Comparison of ENCODE assay signal across 18 cellular contexts in genomic region chr13:49450105-49450819, GRCh38. TPM values are rescaled to one million over a fixed set of nuclear protein-coding genes. Genes with fewer than 3 reads are reported as not detected.
DNase-seq lines count a peak whose midpoint lies in the region; ATAC-seq and TF ChIP-seq lines count a peak whose summit lies in the region.
"Had no signal": no experiment of that assay in that cellular context is flagged by ENCODE, and none has a peak within 500 bp of the region (broad histone marks: within the 10 kb centered on the region; RNA-seq: fewer than 3 reads in every experiment).

No MANE protein-coding gene starts in this region.

- H3K36me3 Mint-ChIP-seq in CD4-positive, alpha-beta memory T cell = peaks cover 14 to 19% of the 10 kb centered on the region in 2 donors
- peaks cover 6% of the 10 kb centered on the region for H3K36me3 Mint-ChIP-seq in activated naive CD8-positive, alpha-beta T cell
- H3K36me3 Mint-ChIP-seq in Caco-2 (ENCODE audit: insufficient read depth, unreplicated experiment) = peaks cover 15% of the 10 kb centered on the region

- CTCF ChIA-PET in CD4-positive, alpha-beta memory T cell (lab: Charles Lee; ENCODE audit: partially characterized antibody) = no interaction called here
- CTCF ChIA-PET in Caco-2 (lab: Charles Lee) = no interaction called here

- intact Hi-C loops in CD4-positive, alpha-beta memory T cell (cut with micrococcal nuclease) = no loop called here
- intact Hi-C loops in Caco-2 (cut with micrococcal nuclease; ENCODE audit: unreplicated experiment) = no loop called here

- H3K9me3 ChIP-seq in CD4-positive, alpha-beta memory T cell (ENCODE audit: control insufficient read depth in 1 of 2, low read length in 2 of 2) = no peaks in the 10 kb centered on the region
- no peaks in the 10 kb centered on the region for H3K9me3 ChIP-seq in Caco-2
- H3K9me3 ChIP-seq: BE2C, right atrium auricular region, tibial artery had no signal

- no peaks in the 10 kb centered on the region for H3K27me3 Mint-ChIP-seq in CD4-positive, alpha-beta memory T cell
- H3K27me3 Mint-ChIP-seq in activated naive CD8-positive, alpha-beta T cell = no peaks in the 10 kb centered on the region
- no peaks in the 10 kb centered on the region for H3K27me3 Mint-ChIP-seq in Caco-2 (ENCODE audit: insufficient read depth, unreplicated experiment)

- H3K4me3 ChIP-seq in CD4-positive, alpha-beta memory T cell (ENCODE audit: low read length in 2 of 2) = no peak overlapping the region
- no peak overlapping the region for H3K4me3 ChIP-seq in Caco-2 (ENCODE audit: low read depth, low read length)
- H3K4me3 ChIP-seq: lung, right atrium auricular region, tibial artery had no signal

- H3K27me3 ChIP-seq in CD4-positive, alpha-beta memory T cell (ENCODE audit: insufficient read depth, low read length) = no peaks in the 10 kb centered on the region
- no peaks in the 10 kb centered on the region for H3K27me3 ChIP-seq in Caco-2 (replicated peaks; ENCODE audit: control insufficient read depth, insufficient read depth, low read length)
- H3K27me3 ChIP-seq: BE2C, right atrium auricular region, tibial artery had no signal

- BruUV-seq in Caco-2 (replicated peaks; lab: Mats Ljungman, UMichigan) = no TSS peak

- H3K9me3 Mint-ChIP-seq in CD4-positive, alpha-beta memory T cell = no peaks in the 10 kb centered on the region
- no peaks in the 10 kb centered on the region for H3K9me3 Mint-ChIP-seq in activated naive CD8-positive, alpha-beta T cell (ENCODE audit: low read depth)
- H3K9me3 Mint-ChIP-seq in Caco-2 (ENCODE audit: unreplicated experiment) = no peaks in the 10 kb centered on the region
- H3K9me3 Mint-ChIP-seq: neural crest cell had no signal

- ATAC-seq in HG02973 (IDR thresholded peaks at IDR 0.05; ENCODE audit: unreplicated experiment) = no peak
- ATAC-seq: PC-3 had no signal

- H3K27ac ChIP-seq in CD4-positive, alpha-beta memory T cell (ENCODE audit: low read depth, low read length) = no peak overlapping the region
- H3K27ac ChIP-seq: right atrium auricular region, tibial artery had no signal

- DNase-seq in AML-193 (lab: John Stamatoyannopoulos, UW) (peak; percentile 65 to 71), MV-4-11 (lab: John Stamatoyannopoulos, UW) (peak; percentile 64), Caco-2 (no peak), SW480 (ENCODE audit: low spot score) (no peak), C1 segment of cervical spinal cord (lab: John Stamatoyannopoulos, UW) (no peak)
- no peak for DNase-seq in CD4-positive, alpha-beta memory T cell
- DNase-seq: activated CD4-positive, alpha-beta T cell treated with anti-CD3 and anti-CD28 coated beads for 4 hours; BE2C; effector CD8-positive, alpha-beta T cell; NCI-H345; PC-3; SW 1271; tibial artery had no signal

- POLR2A ChIA-PET in CD4-positive, alpha-beta memory T cell (lab: Charles Lee; ENCODE audit: partially characterized antibody) = no interaction called here
- POLR2A ChIA-PET in Caco-2 (lab: Charles Lee) = interaction anchor here (0.6 kb wide), 1 partner anchor 1978 kb away, joined by 4 read pairs; no protein-coding TSS in a partner anchor

- TF ChIP-seq CTCF in Caco-2 (IDR thresholded peaks at IDR 0.05; ENCODE audit: insufficient read depth in 1 of 2, low read depth in 1 of 2, low read length in 1 of 2, severe bottlenecking in 1 of 2, unreplicated experiment in 1 of 2) = no peak

- peak overlapping the region in 6 of 7 donors; percentile 77 to 93 (median 87) for H3K27ac Mint-ChIP-seq in CD4-positive, alpha-beta memory T cell
- peak overlapping the region; percentile 31 for H3K27ac Mint-ChIP-seq in activated naive CD8-positive, alpha-beta T cell
- H3K27ac Mint-ChIP-seq in Caco-2 (ENCODE audit: unreplicated experiment) = no peak overlapping the region

- peak overlapping the region in 7 of 8 donors; percentile 2 to 66 (median 29) for H3K4me3 Mint-ChIP-seq in CD4-positive, alpha-beta memory T cell
- H3K4me3 Mint-ChIP-seq in activated naive CD8-positive, alpha-beta T cell = peak overlapping the region; percentile 27
- no peak overlapping the region for H3K4me3 Mint-ChIP-seq in Caco-2 (ENCODE audit: unreplicated experiment)

- peaks cover 4% of the 10 kb centered on the region for H3K36me3 ChIP-seq in CD4-positive, alpha-beta memory T cell (ENCODE audit: insufficient read depth, low read length)
- no peaks in the 10 kb centered on the region for H3K36me3 ChIP-seq in Caco-2 (ENCODE audit: control insufficient read depth, insufficient read depth, low read length)
- H3K36me3 ChIP-seq: BE2C, right atrium auricular region, tibial artery had no signal

- peaks cover 44 to 80% (median 58%) of the 10 kb centered on the region in 4 donors for H3K4me1 Mint-ChIP-seq in CD4-positive, alpha-beta memory T cell
- peaks cover 72% of the 10 kb centered on the region for H3K4me1 Mint-ChIP-seq in activated naive CD8-positive, alpha-beta T cell (ENCODE audit: low read depth)
- H3K4me1 Mint-ChIP-seq in Caco-2 (ENCODE audit: low read depth, unreplicated experiment) = peaks cover 7% of the 10 kb centered on the region
- H3K4me1 Mint-ChIP-seq: neural crest cell had no signal

- peaks cover 66% of the 10 kb centered on the region for H3K4me1 ChIP-seq in CD4-positive, alpha-beta memory T cell (ENCODE audit: insufficient read depth, low read length)
- H3K4me1 ChIP-seq in Caco-2 = no peaks in the 10 kb centered on the region; the same call in 1 of the 2 replicates
- H3K4me1 ChIP-seq: BE2C had no signal

RNA-seq across cellular contexts. Expression of gene SETDB2, which starts 6.2 kb away (rescaled TPM):
- total RNA-seq in CD4-positive, alpha-beta memory T cell = 10 to 100 TPM; 27.6 to 28.2 TPM
- 10 to 100 TPM; 11.0 to 15.5 TPM for polyA plus RNA-seq in CD4-positive, alpha-beta memory T cell
- 14.7 and 15.5 TPM in 2 replicates for total RNA-seq in Caco-2 (2022)

RNA-seq across cellular contexts. Expression of gene CAB39L, which starts 6.4 kb away (rescaled TPM):
- total RNA-seq in CD4-positive, alpha-beta memory T cell = 1 to 10 TPM; 5.7 to 7.7 TPM
- polyA plus RNA-seq in CD4-positive, alpha-beta memory T cell = 1 to 10 TPM; 4.1 to 6.5 TPM
- total RNA-seq in Caco-2 (2022) = 40.6 and 48.6 TPM in 2 replicates

RNA-seq across cellular contexts. Expression of gene PHF11, which starts 45.5 kb away (rescaled TPM):
- total RNA-seq in CD4-positive, alpha-beta memory T cell = 100 to 1,000 TPM; 138 to 139 TPM
- polyA plus RNA-seq in CD4-positive, alpha-beta memory T cell = 10 to 100 TPM; 90.4 to 97.3 TPM
- 1.8 and 2.3 TPM in 2 replicates for total RNA-seq in Caco-2 (2022)

Comparison
In these comparisons a context has a peak if more than half of its experiments do, and no peak if none do; other contexts are left out.
1. DNase-seq: peak in AML-193 (2 of 2) and MV-4-11 (single experiment); none in CD4-positive, alpha-beta memory T cell (0 of 5), Caco-2 (0 of 2), SW480 (single experiment) and C1 segment of cervical spinal cord (0 of 14).
2. RNA of gene PHF11, which starts 45.5 kb away (total RNA-seq): 138 to 139 TPM in CD4-positive, alpha-beta memory T cell; 1.8 to 2.3 TPM in Caco-2; every median in the first group is over 10 times any median in the second.